In the genomic region with DNA sequence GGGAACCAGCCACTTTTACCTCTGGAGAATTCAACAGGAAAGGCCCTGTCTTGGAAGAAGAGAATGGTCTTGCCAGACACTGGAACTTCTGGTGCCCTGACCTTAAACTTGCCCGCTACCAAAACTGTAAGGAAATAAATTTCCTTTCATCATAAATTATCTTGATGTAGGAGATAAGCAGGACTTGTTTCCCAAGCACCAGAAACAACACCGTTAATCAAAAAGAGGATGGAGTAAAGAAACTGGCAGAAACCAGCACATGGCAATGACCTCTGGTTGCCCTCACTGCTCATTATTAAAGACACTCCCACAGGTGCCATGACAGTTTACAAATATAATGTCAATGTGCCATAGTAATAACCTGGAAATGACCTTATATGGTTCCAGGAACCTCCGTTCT, we compare ENCODE assay signal across 9 cellular contexts.
"Had no signal": no experiment of that assay in that cellular context is flagged by ENCODE, and none has a peak within 500 bp of the region (broad histone marks: within the 10 kb centered on the region; RNA-seq: fewer than 3 reads in every experiment).

No MANE protein-coding gene starts in this region.

- H3K36me3 ChIP-seq: HAP-1 had no signal

- H3K4me3 Mint-ChIP-seq: HFFc6 had no signal

- DNase-seq: GM23248, GOT3, H7, HFFc6, IMR-90, KBM-7 had no signal

- H2AFZ ChIP-seq: GM23248 had no signal

- H3K9ac ChIP-seq: GM23248 had no signal

- H3K27ac Mint-ChIP-seq: HFFc6 had no signal

- ATAC-seq: HCT116 had no signal

- H3K4me1 ChIP-seq: HAP-1 had no signal

- H3K9me3 ChIP-seq: HAP-1 had no signal

- H3K27ac ChIP-seq: GM23248, HL-60 had no signal

- H3K4me3 ChIP-seq: GM23248, HAP-1 had no signal
